Comparison of ENCODE assay signal across 8 cellular contexts in genomic region chrX:71118985-71119535, GRCh38. TPM values are rescaled to one million over a fixed set of nuclear protein-coding genes. Genes with fewer than 3 reads are reported as not detected.
DNase-seq lines count a peak whose midpoint lies in the region; ATAC-seq and TF ChIP-seq lines count a peak whose summit lies in the region.

No MANE protein-coding gene starts in this region.

- H3K27ac ChIP-seq in AG04450 (ENCODE audit: low read depth, low read length), result no peak overlapping the region
- peak overlapping the region; percentile 62 for H3K27ac ChIP-seq in layer of hippocampus (ENCODE audit: low read depth, low read length)
- H3K27ac ChIP-seq in thyroid gland, result peak overlapping the region in 2 of 3 donors; percentile 82 to 83

- no peak for DNase-seq in AG04450 (ENCODE audit: low read depth, low spot score)
- DNase-seq in astrocyte of the hippocampus (ENCODE audit: low read depth, low spot score), result peak; percentile 16
- DNase-seq in thyroid gland, result no peak
- no peak for DNase-seq in SHP77 treated with DMSO at 0.1 percent for 48 hours (lab: John Stamatoyannopoulos, UW)

- H3K4me1 ChIP-seq in thyroid gland, result peaks cover 5 to 7% of the 10 kb centered on the region in 2 donors

- 4 to 5% methylated on average over 10 to 16 of the region's 17 CpGs for WGBS in thyroid gland, 2 donors

- intact Hi-C loops in thyroid gland (cut with DNase I), result no loop called here

- POLR2A ChIA-PET in AG04450 (lab: Yijun Ruan, JAX), result interaction anchor here (1.0 kb wide), 1 partner anchor 63 kb away, joined by 4 read pairs; no protein-coding TSS in a partner anchor

- CTCF ChIA-PET in AG04450 (lab: Charles Lee), result interaction anchor here (0.7 to 1.8 kb wide), 6 partner anchors 10 to 103 kb away, joined by 3 to 7 read pairs (median 4); no protein-coding TSS in a partner anchor

- H3K36me3 ChIP-seq in thyroid gland, result peaks cover 17 to 22% of the 10 kb centered on the region in 2 donors

- ATAC-seq in HG02759 (IDR thresholded peaks at IDR 0.05; ENCODE audit: unreplicated experiment) (peak; percentile 9), HG02623 (IDR thresholded peaks at IDR 0.05; ENCODE audit: unreplicated experiment) (no peak), GM19455 (IDR thresholded peaks at IDR 0.05; ENCODE audit: unreplicated experiment) (no peak)

- H3K27me3 ChIP-seq in AG04450 (ENCODE audit: control insufficient read depth, insufficient read depth, low read length) (no peaks in the 10 kb centered on the region), layer of hippocampus (ENCODE audit: control insufficient read depth, insufficient read depth, low read length) (no peaks in the 10 kb centered on the region), thyroid gland (no peaks in the 10 kb centered on the region)

- TF ChIP-seq CTCF in AG04450 (IDR thresholded peaks at IDR 0.05; ENCODE audit: low read depth, low read length) (no peak), thyroid gland (IDR thresholded peaks at IDR 0.05) (no peak)

- peak overlapping the region; percentile 68 for H3K4me3 ChIP-seq in AG04450 (ENCODE audit: low read depth, low read length)
- peak overlapping the region in 2 of 3 donors; percentile 57 to 82 for H3K4me3 ChIP-seq in thyroid gland (replicated peaks in 1 of 3)

- H3K9me3 ChIP-seq in AG04450 (ENCODE audit: control insufficient read depth, insufficient read depth, low read length) (no peaks in the 10 kb centered on the region), thyroid gland (no peaks in the 10 kb centered on the region)

- TF ChIP-seq POLR2A in thyroid gland (IDR thresholded peaks at IDR 0.05), result no peak

RNA-seq across cellular contexts. Expression of gene MED12, which starts 0.7 kb away (rescaled TPM):
- 12.7 and 19.7 TPM in 2 replicates for polyA plus RNA-seq in AG04450 (2011; rRNA removed)
- polyA minus RNA-seq in AG04450 (2011; rRNA and poly(A)+ RNA removed), result 66.5 and 84.8 TPM in 2 replicates
- total RNA-seq in thyroid gland, result 10 to 100 TPM; 31.3 to 50.5 (median 42.9) TPM

RNA-seq across cellular contexts. Expression of gene IL2RG, which starts 7.7 kb away (rescaled TPM):
- polyA plus RNA-seq in AG04450 (2011; rRNA removed), result not detected in 2 replicates
- polyA minus RNA-seq in AG04450 (2011; rRNA and poly(A)+ RNA removed), result not detected in 2 replicates
- total RNA-seq in thyroid gland, result 10 to 100 TPM in 1 of 4 donors, 1 to 10 TPM in 3; 2.1 to 14.8 (median 4.8) TPM

RNA-seq across cellular contexts. Expression of gene CXorf65, which starts 12.5 kb away (rescaled TPM):
- polyA plus RNA-seq in AG04450 (2011; rRNA removed), result not detected in 2 replicates
- not detected in 2 replicates for polyA minus RNA-seq in AG04450 (2011; rRNA and poly(A)+ RNA removed)
- not detected for total RNA-seq in thyroid gland

RNA-seq across cellular contexts. Expression of gene FOXO4, which starts 23.4 kb away (rescaled TPM):
- polyA plus RNA-seq in AG04450 (2011; rRNA removed), result 1.3 and 1.6 TPM in 2 replicates
- 1.6 and 2.9 TPM in 2 replicates for polyA minus RNA-seq in AG04450 (2011; rRNA and poly(A)+ RNA removed)
- total RNA-seq in thyroid gland, result 10 to 100 TPM; 14.9 to 18.8 (median 16.9) TPM

RNA-seq across cellular contexts. Expression of gene NLGN3, which starts 25.6 kb away (rescaled TPM):
- polyA plus RNA-seq in AG04450 (2011; rRNA removed), result 0.36 and 0.42 TPM in 2 replicates
- polyA minus RNA-seq in AG04450 (2011; rRNA and poly(A)+ RNA removed), result 0.37 and 0.43 TPM in 2 replicates
- under 1 TPM; 0.13 to 0.46 (median 0.39) TPM for total RNA-seq in thyroid gland
